9 cellular contexts compared by ENCODE assay signal in genomic region chr16:70746708-70747424, GRCh38. TPM values are rescaled to one million over a fixed set of nuclear protein-coding genes. Genes with fewer than 3 reads are reported as not detected.
DNase-seq lines count a peak whose midpoint lies in the region; ATAC-seq and TF ChIP-seq lines count a peak whose summit lies in the region.
"Had no signal": no experiment of that assay in that cellular context is flagged by ENCODE, and none has a peak within 500 bp of the region (broad histone marks: within the 10 kb centered on the region; RNA-seq: fewer than 3 reads in every experiment).

No MANE protein-coding gene starts in this region.

- no peaks in the 10 kb centered on the region for H3K9me3 ChIP-seq in Panc1 (ENCODE audit: control insufficient read depth, insufficient read depth, low read depth, low read length)
- H3K9me3 ChIP-seq in mucosa of rectum (ENCODE audit: control insufficient read depth in 2 of 2, low read length in 2 of 2), result no peaks in the 10 kb centered on the region

- intact Hi-C loops in Panc1 (cut with micrococcal nuclease; ENCODE audit: unreplicated experiment), result no loop called here

- H3K27ac ChIP-seq in Panc1 (ENCODE audit: low read length) (peak overlapping the region; percentile 93), mucosa of rectum (ENCODE audit: low read depth in 2 of 2, low read length in 2 of 2) (peak overlapping the region; percentile 75 to 79)
- H3K27ac ChIP-seq: cardiac muscle cell had no signal

- no peaks in the 10 kb centered on the region for H3K36me3 ChIP-seq in Panc1 (ENCODE audit: control insufficient read depth, insufficient read depth, low read length)
- H3K36me3 ChIP-seq in mucosa of rectum (ENCODE audit: control insufficient read depth in 2 of 2, insufficient read depth in 2 of 2, low read length in 2 of 2), result peaks cover 0 to 11% of the 10 kb centered on the region in 2 donors
- H3K36me3 ChIP-seq: cardiac muscle cell had no signal

- in situ Hi-C loops in Panc1 (cut with HindIII; ENCODE audit: low pct_unique_long_range_greater_than_20kb, low sequenced_read_pairs), result no loop called here

- peak overlapping the region in 1 of 2 experiments; percentile 18; a peak in 1 of 4 replicates for H3K4me3 ChIP-seq in Panc1 (ENCODE audit: low read depth in 2 of 2, low read length in 2 of 2)
- H3K4me3 ChIP-seq in choroid plexus epithelial cell (ENCODE audit: low read depth, low read length), result no peak overlapping the region
- H3K4me3 ChIP-seq in mucosa of rectum (ENCODE audit: low read length in 2 of 2), result peak overlapping the region in 1 of 2 donors; percentile 18
- H3K4me3 ChIP-seq: cardiac muscle cell had no signal

- peak overlapping the region; percentile 98 for H3K27ac Mint-ChIP-seq in activated naive CD4-positive, alpha-beta T cell treated with anti-CD3 and anti-CD28 coated beads, Interleukin-2, amount 10 ng/mL, durations not matched to agents 7 days and 5 days

- CTCF ChIA-PET in activated naive CD4-positive, alpha-beta T cell treated with anti-CD3 and anti-CD28 coated beads, Interleukin-2, amount 10 ng/mL, durations not matched to agents 7 days and 5 days (lab: Charles Lee), result interaction anchor here (1.4 to 2.1 kb wide), 2 partner anchors 9 to 24 kb away, joined by 5 to 11 read pairs; no protein-coding TSS in a partner anchor
- CTCF ChIA-PET in Panc1 (lab: Charles Lee), result interaction anchor here (1.0 kb wide), 1 partner anchor 24 kb away, joined by 4 read pairs; no protein-coding TSS in a partner anchor

- no peaks in the 10 kb centered on the region for H3K27me3 Mint-ChIP-seq in activated naive CD4-positive, alpha-beta T cell treated with anti-CD3 and anti-CD28 coated beads, Interleukin-2, amount 10 ng/mL, durations not matched to agents 7 days and 5 days

- no peaks in the 10 kb centered on the region for H3K27me3 ChIP-seq in Panc1 (ENCODE audit: control insufficient read depth, insufficient read depth, low read length)
- H3K27me3 ChIP-seq in mucosa of rectum (ENCODE audit: control insufficient read depth in 2 of 2, insufficient read depth in 2 of 2, low read length in 2 of 2), result no peaks in the 10 kb centered on the region
- H3K27me3 ChIP-seq: cardiac muscle cell had no signal

- ATAC-seq in Panc1 (peak; percentile 88), HG02798 (IDR thresholded peaks at IDR 0.05; ENCODE audit: poor library complexity, unreplicated experiment) (no peak)

- peak overlapping the region; percentile 45 for H3K4me3 Mint-ChIP-seq in activated naive CD4-positive, alpha-beta T cell treated with anti-CD3 and anti-CD28 coated beads, Interleukin-2, amount 10 ng/mL, durations not matched to agents 7 days and 5 days

- H3K4me1 ChIP-seq in Panc1 (ENCODE audit: control insufficient read depth, insufficient read depth, low read length) (peaks cover 34% of the 10 kb centered on the region), mucosa of rectum (ENCODE audit: control insufficient read depth in 2 of 2, insufficient read depth in 2 of 2, low read length in 2 of 2) (peaks cover 47 to 57% of the 10 kb centered on the region in 2 donors)

- peaks cover 90% of the 10 kb centered on the region for H3K4me1 Mint-ChIP-seq in activated naive CD4-positive, alpha-beta T cell treated with anti-CD3 and anti-CD28 coated beads, Interleukin-2, amount 10 ng/mL, durations not matched to agents 7 days and 5 days

- DNase-seq in activated naive CD4-positive, alpha-beta T cell treated with anti-CD3 and anti-CD28 coated beads, Interleukin-2, amount 10 ng/mL, durations not matched to agents 7 days and 5 days, result peak; percentile 88
- no peak for DNase-seq in activated naive CD4-positive, alpha-beta T cell treated with Interleukin-2 at 50 U/mL for 16 hours
- DNase-seq in Panc1 (ENCODE audit: low read depth, low spot score) (peak; percentile 81), choroid plexus epithelial cell (ENCODE audit: low read depth) (peak; percentile 83), NCI-H345 treated with DMSO at 0.1 percent for 48 hours (lab: John Stamatoyannopoulos, UW; ENCODE audit: unreplicated experiment) (no peak), NK-92 (lab: John Stamatoyannopoulos, UW; ENCODE audit: unreplicated experiment) (no peak)

- H3K36me3 Mint-ChIP-seq in activated naive CD4-positive, alpha-beta T cell treated with anti-CD3 and anti-CD28 coated beads, Interleukin-2, amount 10 ng/mL, durations not matched to agents 7 days and 5 days, result peaks cover 52% of the 10 kb centered on the region

- POLR2A ChIA-PET in Panc1 (lab: Charles Lee), result no interaction called here

- H3K9ac ChIP-seq in mucosa of rectum (ENCODE audit: low read depth in 1 of 2, low read length in 2 of 2), result peak overlapping the region in 1 of 2 donors; percentile 48

- peaks cover 6% of the 10 kb centered on the region for H3K9me3 Mint-ChIP-seq in activated naive CD4-positive, alpha-beta T cell treated with anti-CD3 and anti-CD28 coated beads, Interleukin-2, amount 10 ng/mL, durations not matched to agents 7 days and 5 days

- TF ChIP-seq CTCF in Panc1 (IDR thresholded peaks at IDR 0.05) (no peak), choroid plexus epithelial cell (conservative IDR thresholded peaks at IDR 0.05; ENCODE audit: low read depth, low read length) (no peak)

- no TSS peak for BruUV-seq in Panc1 (replicated peaks; lab: Mats Ljungman, UMichigan)

RNA-seq across cellular contexts. Expression of gene VAC14, which starts 54.1 kb away (rescaled TPM):
- total RNA-seq in Panc1 (2021; ENCODE audit: unreplicated experiment), result 37.9 TPM
- 37.7 TPM for polyA plus RNA-seq in Panc1 (2012; ENCODE audit: insufficient read length)

Comparison
In these comparisons a context has a peak if more than half of its experiments do, and no peak if none do; other contexts are left out.
1. DNase-seq: peak in activated naive CD4-positive, alpha-beta T cell treated with anti-CD3 and anti-CD28 coated beads, Interleukin-2, amount 10 ng/mL, durations not matched to agents 7 days and 5 days (single experiment), Panc1 (single experiment) and choroid plexus epithelial cell (single experiment); none in activated naive CD4-positive, alpha-beta T cell treated with Interleukin-2 at 50 U/mL for 16 hours (single experiment), NCI-H345 treated with DMSO at 0.1 percent for 48 hours (single experiment) and NK-92 (single experiment).